ENCODE assay signal across 8 cellular contexts in genomic region chr22:37808294-37808657, GRCh38. TPM values are rescaled to one million over a fixed set of nuclear protein-coding genes. Genes with fewer than 3 reads are reported as not detected.
DNase-seq lines count a peak whose midpoint lies in the region; ATAC-seq, FAIRE-seq and TF ChIP-seq lines count a peak whose summit lies in the region.

No MANE protein-coding gene starts in this region.

- CTCF ChIA-PET in Panc1 (lab: Charles Lee), result interaction anchor here (0.6 kb wide), 1 partner anchor 17 kb away, joined by 3 read pairs; no protein-coding TSS in a partner anchor

- no peaks in the 10 kb centered on the region for H3K9me3 ChIP-seq in Panc1 (ENCODE audit: control insufficient read depth, insufficient read depth, low read depth, low read length)
- H3K9me3 ChIP-seq in esophagus (ENCODE audit: control insufficient read depth in 2 of 2, insufficient read depth in 1 of 2, low read depth in 1 of 2, low read length in 1 of 2), result no peaks in the 10 kb centered on the region
- H3K9me3 ChIP-seq in pancreas, result no peaks in the 10 kb centered on the region

- H3K27me3 ChIP-seq in Panc1 (ENCODE audit: control insufficient read depth, insufficient read depth, low read length) (no peaks in the 10 kb centered on the region), esophagus (ENCODE audit: control insufficient read depth in 1 of 2, insufficient read depth in 2 of 2, low read length in 2 of 2) (no peaks in the 10 kb centered on the region), pancreas (no peaks in the 10 kb centered on the region)

- intact Hi-C loops in Panc1 (cut with micrococcal nuclease; ENCODE audit: unreplicated experiment) (no loop called here), pancreas (cut with DNase I) (no loop called here)

- BruUV-seq in Panc1 (replicated peaks; lab: Mats Ljungman, UMichigan), result no TSS peak

- H3K4me1 ChIP-seq in Panc1 (ENCODE audit: control insufficient read depth, insufficient read depth, low read length) (peaks cover 7% of the 10 kb centered on the region), esophagus (ENCODE audit: control insufficient read depth in 2 of 2, insufficient read depth in 2 of 2, low read length in 1 of 2) (peaks cover 2 to 8% of the 10 kb centered on the region in 2 donors), pancreas (peaks cover 0 to 18% (median 3%) of the 10 kb centered on the region in 3 donors)

- H3K4me3 ChIP-seq in Panc1 (ENCODE audit: low read depth in 2 of 2, low read length in 2 of 2) (peak overlapping the region; percentile 65 to 73), esophagus (ENCODE audit: low read depth in 1 of 2, low read length in 2 of 2) (peak overlapping the region; percentile 53 to 58), pancreas (peak overlapping the region; percentile 40 to 73 (median 50))

- 4 to 5% methylated on average over 8 of the region's 8 CpGs for WGBS in esophagus, 2 donors
- WGBS in pancreas, 2 donors, result 3 to 5% methylated on average over 8 of the region's 8 CpGs

- no peaks in the 10 kb centered on the region; the same call in 1 of the 2 replicates for H3K36me3 ChIP-seq in Panc1 (ENCODE audit: control insufficient read depth, insufficient read depth, low read length)
- peaks cover 0 to 7% of the 10 kb centered on the region in 2 donors for H3K36me3 ChIP-seq in esophagus (ENCODE audit: control insufficient read depth in 2 of 2, insufficient read depth in 2 of 2, low read length in 1 of 2)
- no peaks in the 10 kb centered on the region for H3K36me3 ChIP-seq in pancreas

- in situ Hi-C loops in Panc1 (cut with HindIII; ENCODE audit: low pct_unique_long_range_greater_than_20kb, low sequenced_read_pairs), result no loop called here

- POLR2A ChIA-PET in Panc1 (lab: Charles Lee), result no interaction called here

- FAIRE-seq in pancreas (lab: Jason Lieb, UNC), result no peak

- peak overlapping the region; percentile 40 for H3K27ac ChIP-seq in Panc1 (ENCODE audit: low read length)
- peak overlapping the region; percentile 35 to 82 for H3K27ac ChIP-seq in esophagus (ENCODE audit: low read depth in 2 of 2, low read length in 1 of 2)
- H3K27ac ChIP-seq in pancreas, result peak overlapping the region; percentile 64 to 91 (median 78)

- DNase-seq in ELR (ENCODE audit: low read depth) (peak; percentile 57), Panc1 (ENCODE audit: low read depth, low spot score) (no peak), pancreas (peak in 2 of 6 donors; percentile 38 to 43), NCI-H2081 (lab: John Stamatoyannopoulos, UW) (no peak)
- DNase-seq in stimulated activated CD4-positive, alpha-beta T cell treated with anti-CD3 and anti-CD28 coated beads, Interleukin-2, amount 100 ng/mL, for 24 hours, result no peak

- no peak for ATAC-seq in Panc1
- ATAC-seq in pancreas, result no peak
- ATAC-seq in HG03457 (IDR thresholded peaks at IDR 0.05; ENCODE audit: unreplicated experiment), result no peak
- no peak for ATAC-seq in HG02840 (IDR thresholded peaks at IDR 0.05; ENCODE audit: low FRiP score, unreplicated experiment)

- no peak for TF ChIP-seq CTCF in Panc1 (IDR thresholded peaks at IDR 0.05)
- TF ChIP-seq CTCF in pancreas (IDR thresholded peaks at IDR 0.05), result no peak

RNA-seq across cellular contexts. Expression of gene GCAT, which starts 0.5 kb away (rescaled TPM):
- total RNA-seq in Panc1 (2021; ENCODE audit: unreplicated experiment) (11.2 TPM), pancreas (10 to 100 TPM; 27.1 to 54.8 (median 37.8) TPM)
- polyA plus RNA-seq in Panc1 (2012; ENCODE audit: insufficient read length), result 10.0 TPM
- polyA plus RNA-seq in esophagus (10 to 100 TPM; 20.1 to 31.8 TPM), pancreas (10 to 100 TPM; 30.9 to 62.7 TPM)

RNA-seq across cellular contexts. Expression of gene GALR3, which starts 14.9 kb away (rescaled TPM):
- total RNA-seq in Panc1 (2021; ENCODE audit: unreplicated experiment) (not detected), pancreas (under 1 TPM in 4 of 6 donors, not detected in 2; 0.19 to 0.75 (median 0.42) TPM)
- not detected for polyA plus RNA-seq in Panc1 (2012; ENCODE audit: insufficient read length)
- polyA plus RNA-seq in esophagus (under 1 TPM in 1 of 2 donors, not detected in 1; 0.02 TPM), pancreas (under 1 TPM in 1 of 2 donors, not detected in 1; 0.65 TPM)

RNA-seq across cellular contexts. Expression of gene ANKRD54, which starts 35.9 kb away (rescaled TPM):
- total RNA-seq in Panc1 (2021; ENCODE audit: unreplicated experiment), result 28.1 TPM
- 37.0 TPM for polyA plus RNA-seq in Panc1 (2012; ENCODE audit: insufficient read length)
- polyA plus RNA-seq in esophagus, result 10 to 100 TPM; 15.2 to 18.7 TPM
- total RNA-seq in pancreas, result 10 to 100 TPM; 11.4 to 18.1 (median 15.2) TPM
- 10 to 100 TPM; 22.6 to 24.0 TPM for polyA plus RNA-seq in pancreas

RNA-seq across cellular contexts. Expression of gene EIF3L, which starts 40.9 kb away (rescaled TPM):
- 211 TPM for total RNA-seq in Panc1 (2021; ENCODE audit: unreplicated experiment)
- polyA plus RNA-seq in Panc1 (2012; ENCODE audit: insufficient read length), result 226 TPM
- polyA plus RNA-seq in esophagus, result 100 to 1,000 TPM; 113 to 265 TPM
- 100 to 1,000 TPM; 267 to 412 (median 348) TPM for total RNA-seq in pancreas
- polyA plus RNA-seq in pancreas, result 100 to 1,000 TPM; 162 to 242 TPM
